In genomic region chr5:179623001-179623905, GRCh38 we compare ENCODE assay signal across 8 cellular contexts. TPM values are rescaled to one million over a fixed set of nuclear protein-coding genes. Genes with fewer than 3 reads are reported as not detected.
DNase-seq lines count a peak whose midpoint lies in the region; ATAC-seq and TF ChIP-seq lines count a peak whose summit lies in the region.

Gene HNRNPH1 (minus strand): TSS chr5:179623671. CDS start chr5:179623133, 538 bp downstream.

- ATAC-seq in GM21619 (IDR thresholded peaks at IDR 0.05; ENCODE audit: unreplicated experiment): peak; percentile 70

- no peaks in the 10 kb centered on the region for H3K27me3 ChIP-seq in PC-9 (ENCODE audit: insufficient read depth, low read depth)
- no peaks in the 10 kb centered on the region for H3K27me3 ChIP-seq in mucosa of stomach (ENCODE audit: control insufficient read depth, insufficient read depth, low read length)

- TF ChIP-seq POLR2A in erythroblast (IDR thresholded peaks at IDR 0.05; ENCODE audit: low read length): peak; percentile 100

- peak within 1 kb of the TSS; percentile 98 for H2AFZ ChIP-seq in PC-9

- peaks cover 60% of the 10 kb centered on the region for H3K79me2 ChIP-seq in PC-9 (ENCODE audit: low read depth)

- no peaks in the 10 kb centered on the region for H3K9me2 ChIP-seq in PC-9 (ENCODE audit: insufficient read depth)

- intact Hi-C loops in PC-9 (cut with micrococcal nuclease; ENCODE audit: unreplicated experiment): loop anchor here (1.0 to 10.0 kb wide), 6 partner anchors 66 to 236 kb away; partner anchors contain the start of genes CANX, MAML1 and MRNIP

- H3F3A ChIP-seq in PC-9 (ENCODE audit: insufficient read depth, low read depth): peaks cover 58% of the 10 kb centered on the region

- no TSS peak for BruUV-seq in PC-9 (replicated peaks; lab: Mats Ljungman, UMichigan)

- peaks cover 44% of the 10 kb centered on the region for H4K20me1 ChIP-seq in PC-9 (ENCODE audit: insufficient read depth)

- H3K36me3 ChIP-seq in PC-9 (ENCODE audit: low read depth) (peaks cover 43% of the 10 kb centered on the region), mucosa of stomach (ENCODE audit: control insufficient read depth, insufficient read depth, low read length) (peaks cover 4% of the 10 kb centered on the region)

- peak within 1 kb of the TSS; percentile 82 for H3K4me2 ChIP-seq in PC-9

- CTCF ChIA-PET in PC-9 (lab: Charles Lee): interaction anchor here (0.5 to 0.7 kb wide), 2 partner anchors 10 to 1478 kb away, joined by 3 to 10 read pairs; no protein-coding TSS in a partner anchor

- peak; percentile 95 for DNase-seq in DMS153 (lab: John Stamatoyannopoulos, UW)
- peak; percentile 98 for DNase-seq in Jurkat, Clone E6-1 (ENCODE audit: low read depth, low spot score)
- DNase-seq in PC-9: peak; percentile 93 to 99
- peak; percentile 99 for DNase-seq in activated T-cell treated with anti-CD3 and anti-CD28 coated beads, Interleukin-2, amount 50 U/mL, for 1 hour
- peak; percentile 99 to 100 for DNase-seq in erythroblast (lab: John Stamatoyannopoulos, UW)
- DNase-seq in stimulated activated CD8-positive, alpha-beta memory T cell treated with anti-CD3 and anti-CD28 coated beads, Interleukin-7, amount 100 ng/mL, for 1 hour (ENCODE audit: low read depth in 2 of 2): peak; percentile 97 to 98

- 0 out of 2 replicates have a peak, but pooled peaks have one; percentile 28 for TF ChIP-seq CTCF in PC-9 (conservative IDR thresholded peaks at IDR 0.05)

- peak within 1 kb of the TSS; percentile 94 for H3K27ac ChIP-seq in PC-9

- H3K4me1 ChIP-seq in PC-9 (replicated peaks; ENCODE audit: insufficient read depth) (peaks cover 36% of the 10 kb centered on the region), mucosa of stomach (ENCODE audit: control insufficient read depth, insufficient read depth, low read length) (peaks cover 33% of the 10 kb centered on the region)

- H3K9ac ChIP-seq in mucosa of stomach (ENCODE audit: low read length): peak within 1 kb of the TSS; percentile 99

- H3K4me3 ChIP-seq in Jurkat, Clone E6-1 (ENCODE audit: low read length): peak within 1 kb of the TSS; percentile 67
- peak within 1 kb of the TSS; percentile 95 for H3K4me3 ChIP-seq in PC-9
- H3K4me3 ChIP-seq in mucosa of stomach (ENCODE audit: low read length): peak within 1 kb of the TSS; percentile 93

- POLR2A ChIA-PET in PC-9 (lab: Charles Lee; ENCODE audit: unreplicated experiment): interaction anchor here (0.5 to 1.0 kb wide), 15 partner anchors 15 to 1470 kb away, joined by 3 to 11 read pairs (median 4); partner anchors contain the start of genes MAML1, NHP2 and SQSTM1

- H3K9me3 ChIP-seq in PC-9 (ENCODE audit: insufficient read depth, low read depth) (no peaks in the 10 kb centered on the region), mucosa of stomach (ENCODE audit: control insufficient read depth, low read length) (no peaks in the 10 kb centered on the region)

RNA-seq across cellular contexts. Expression of gene HNRNPH1, which starts in this region (rescaled TPM):
- 920 TPM for polyA plus RNA-seq in Jurkat, Clone E6-1 (2012; ENCODE audit: insufficient read depth, insufficient read length)
- total RNA-seq in PC-9 (2021): 626 and 723 TPM in 2 replicates

Comparison
In these comparisons a context has a peak if more than half of its experiments do, and no peak if none do; other contexts are left out.
1. Peak in every context shown above with its lines: DNase-seq, ATAC-seq, H3K4me3 ChIP-seq and H3K27ac ChIP-seq.